11 cellular contexts compared by ENCODE assay signal in genomic region chr7:85630904-85631582, GRCh38.
A peak's percentile ranks its signal among the peaks of the same experiment; 100 is the strongest.
DNase-seq lines count a peak whose midpoint lies in the region; ATAC-seq and TF ChIP-seq lines count a peak whose summit lies in the region.
"Had no signal": no experiment of that assay in that cellular context is flagged by ENCODE, and none has a peak within 500 bp of the region (broad histone marks: within the 10 kb centered on the region; RNA-seq: fewer than 3 reads in every experiment).

No MANE protein-coding gene starts in this region.

- H3K4me1 ChIP-seq in IMR-90 (ENCODE audit: control insufficient read depth, insufficient read depth, low read length): no peaks in the 10 kb centered on the region
- H3K4me1 ChIP-seq in fibroblast of lung (ENCODE audit: control insufficient read depth, extremely low read depth, insufficient read depth, low read length): no peaks in the 10 kb centered on the region
- no peaks in the 10 kb centered on the region for H3K4me1 ChIP-seq in aorta (ENCODE audit: control insufficient read depth in 1 of 2, insufficient read depth in 2 of 2, low read length in 2 of 2)

- H2BK5ac ChIP-seq in IMR-90 (ENCODE audit: low read depth, low read length, poor library complexity, severe bottlenecking): no peak overlapping the region

- no peaks in the 10 kb centered on the region for H3K4me1 Mint-ChIP-seq in activated CD8-positive, alpha-beta T cell treated with anti-CD3 and anti-CD28 coated beads, Interleukin-2, amount 10 ng/mL, durations not matched to agents 7 days and 5 days (ENCODE audit: low read depth)

- no peak overlapping the region for H3K4me3 Mint-ChIP-seq in activated CD8-positive, alpha-beta T cell treated with anti-CD3 and anti-CD28 coated beads, Interleukin-2, amount 10 ng/mL, durations not matched to agents 7 days and 5 days

- H3K4me3 ChIP-seq in IMR-90 (ENCODE audit: insufficient read depth, low read depth, low read length) (no peak overlapping the region), fibroblast of lung (replicated peaks in 1 of 4; ENCODE audit: control extremely low read depth in 1 of 4, insufficient read depth in 1 of 4, low read depth in 3 of 4, low read length in 4 of 4) (no peak overlapping the region), aorta (ENCODE audit: low read length in 2 of 2) (no peak overlapping the region)
- H3K4me3 ChIP-seq: coronary artery, heart right ventricle had no signal

- TF ChIP-seq POLR2A in IMR-90 (IDR thresholded peaks at IDR 0.05; ENCODE audit: low read depth, low read length): no peak

- H2BK15ac ChIP-seq in IMR-90 (ENCODE audit: low read depth, low read length): no peak overlapping the region

- POLR2A ChIA-PET in IMR-90 (lab: Charles Lee; ENCODE audit: unreplicated experiment): no interaction called here
- POLR2A ChIA-PET in activated CD8-positive, alpha-beta T cell treated with anti-CD3 and anti-CD28 coated beads, Interleukin-2, amount 10 ng/mL, durations not matched to agents 7 days and 5 days (lab: Charles Lee): no interaction called here

- H4K91ac ChIP-seq in IMR-90 (ENCODE audit: insufficient read depth, low read depth, low read length): no peak overlapping the region

- H3K9me3 ChIP-seq in IMR-90 (ENCODE audit: control insufficient read depth, insufficient read depth, low read length) (no peaks in the 10 kb centered on the region), fibroblast of lung (ENCODE audit: control insufficient read depth, insufficient read depth, low read depth, low read length) (no peaks in the 10 kb centered on the region), aorta (ENCODE audit: control insufficient read depth, low read length) (no peaks in the 10 kb centered on the region)
- H3K9me3 ChIP-seq: heart right ventricle had no signal

- H3K9me1 ChIP-seq in IMR-90 (ENCODE audit: insufficient read depth, low read length): no peaks in the 10 kb centered on the region

- DNase-seq in IMR-90: peak; percentile 4
- peak; percentile 44 to 73 for DNase-seq in NOMO-1 (lab: John Stamatoyannopoulos, UW; ENCODE audit: unreplicated experiment in 2 of 2)
- peak; percentile 2 to 30 for DNase-seq in fibroblast of lung (ENCODE audit: low read depth in 2 of 2)
- DNase-seq in renal cortical epithelial cell (ENCODE audit: low read depth): peak; percentile 4
- DNase-seq in activated CD8-positive, alpha-beta T cell treated with anti-CD3 and anti-CD28 coated beads, Interleukin-2, amount 10 ng/mL, durations not matched to agents 7 days and 5 days: no peak
- DNase-seq in aorta: no peak
- DNase-seq: activated gamma-delta T cell, DMS79, heart right ventricle had no signal

- H3K9ac ChIP-seq in IMR-90 (ENCODE audit: low read depth, low read length): no peak overlapping the region
- H3K9ac ChIP-seq in fibroblast of lung (ENCODE audit: insufficient read depth, low read length): no peak overlapping the region

- no peak overlapping the region for H3K27ac Mint-ChIP-seq in activated CD8-positive, alpha-beta T cell treated with anti-CD3 and anti-CD28 coated beads, Interleukin-2, amount 10 ng/mL, durations not matched to agents 7 days and 5 days

- no peaks in the 10 kb centered on the region for H3K79me2 ChIP-seq in fibroblast of lung (ENCODE audit: control insufficient read depth, insufficient read depth, low read length)

- peak; percentile 74 for ATAC-seq in IMR-90 (ENCODE audit: low read depth)
- no peak for ATAC-seq in activated CD8-positive, alpha-beta T cell treated with anti-CD3 and anti-CD28 coated beads, Interleukin-2, amount 10 ng/mL, durations not matched to agents 7 days and 5 days
- no peak for ATAC-seq in HG03469 (IDR thresholded peaks at IDR 0.05; ENCODE audit: unreplicated experiment)
- ATAC-seq in aorta (ENCODE audit: low FRiP score): no peak

- H3K4me2 ChIP-seq in IMR-90 (ENCODE audit: low read depth, low read length): no peak overlapping the region
- no peak overlapping the region for H3K4me2 ChIP-seq in fibroblast of lung (ENCODE audit: extremely low read depth, insufficient read depth, low read length)

- no peak overlapping the region for H2BK120ac ChIP-seq in IMR-90 (ENCODE audit: low read depth, low read length)

- CTCF ChIA-PET in IMR-90 (lab: Yijun Ruan, JAX): no interaction called here
- CTCF ChIA-PET in activated CD8-positive, alpha-beta T cell treated with anti-CD3 and anti-CD28 coated beads, Interleukin-2, amount 10 ng/mL, durations not matched to agents 7 days and 5 days (lab: Charles Lee): no interaction called here

- no peak overlapping the region for H3K4ac ChIP-seq in IMR-90 (ENCODE audit: low read depth, low read length)

- H3K56ac ChIP-seq in IMR-90 (ENCODE audit: extremely low read depth, insufficient read depth, low read length): no peak overlapping the region

- H4K5ac ChIP-seq in IMR-90 (ENCODE audit: low read depth, low read length): no peak overlapping the region

- no peaks in the 10 kb centered on the region for H3K27me3 ChIP-seq in IMR-90 (ENCODE audit: control insufficient read depth, insufficient read depth, low read length)
- no peaks in the 10 kb centered on the region for H3K27me3 ChIP-seq in fibroblast of lung (ENCODE audit: control insufficient read depth, insufficient read depth, low read length)
- H3K27me3 ChIP-seq in aorta (ENCODE audit: control insufficient read depth in 1 of 2, insufficient read depth in 2 of 2, low read length in 1 of 2): no peaks in the 10 kb centered on the region
- H3K27me3 ChIP-seq: heart right ventricle had no signal

- no peak overlapping the region for H2AFZ ChIP-seq in IMR-90 (replicated peaks; ENCODE audit: low read length, poor library complexity)
- no peak overlapping the region for H2AFZ ChIP-seq in fibroblast of lung (ENCODE audit: low read length)

- H4K20me1 ChIP-seq in IMR-90 (ENCODE audit: insufficient read depth, low read length) (no peaks in the 10 kb centered on the region), fibroblast of lung (ENCODE audit: control insufficient read depth, extremely low read depth, insufficient read depth, low read length) (no peaks in the 10 kb centered on the region)

- H2BK20ac ChIP-seq in IMR-90 (ENCODE audit: low read depth, low read length): no peak overlapping the region

- no peak overlapping the region for H3K18ac ChIP-seq in IMR-90 (ENCODE audit: low read depth, low read length)

- H3K23ac ChIP-seq in IMR-90 (ENCODE audit: low read depth, low read length): no peak overlapping the region

- H2AK5ac ChIP-seq in IMR-90 (ENCODE audit: low read depth, low read length): no peak overlapping the region

- BruUV-seq in IMR-90 (replicated peaks; lab: Mats Ljungman, UMichigan): no TSS peak

- no peak overlapping the region for H4K8ac ChIP-seq in IMR-90 (ENCODE audit: low read depth in 2 of 2, low read length in 2 of 2)

- no peaks in the 10 kb centered on the region for H3K36me3 Mint-ChIP-seq in activated CD8-positive, alpha-beta T cell treated with anti-CD3 and anti-CD28 coated beads, Interleukin-2, amount 10 ng/mL, durations not matched to agents 7 days and 5 days (ENCODE audit: low read depth)

- TF ChIP-seq RAD21 in IMR-90 (IDR thresholded peaks at IDR 0.05; ENCODE audit: low read length): no peak

- in situ Hi-C loops in IMR-90 (cut with MboI; ENCODE audit: low sequenced_read_pairs): no loop called here

- no peak for TF ChIP-seq CTCF in IMR-90 (conservative IDR thresholded peaks at IDR 0.05; ENCODE audit: low read depth, low read length)
- no peak for TF ChIP-seq CTCF in fibroblast of lung (conservative IDR thresholded peaks at IDR 0.05 in 1 of 2, IDR thresholded peaks at IDR 0.05 in 1 of 2; ENCODE audit: low read depth in 1 of 2, low read length in 2 of 2)

- no peaks in the 10 kb centered on the region for H3K79me1 ChIP-seq in IMR-90 (ENCODE audit: low read depth in 1 of 2, low read length in 2 of 2)

- no peak overlapping the region for H2AK9ac ChIP-seq in IMR-90 (replicated peaks; ENCODE audit: low read depth, low read length, poor library complexity)

- intact Hi-C loops in IMR-90 (cut with micrococcal nuclease): no loop called here
- intact Hi-C loops in aorta (cut with DNase I): no loop called here

- no peaks in the 10 kb centered on the region for H3K27me3 Mint-ChIP-seq in activated CD8-positive, alpha-beta T cell treated with anti-CD3 and anti-CD28 coated beads, Interleukin-2, amount 10 ng/mL, durations not matched to agents 7 days and 5 days (ENCODE audit: low read depth)

- WGBS in IMR-90 (ENCODE audit: extremely low coverage in 2 of 2, insufficient read length in 1 of 2), 2 experiments: no CpG with 5 or more reads among the region's 1 CpG
- WGBS in aorta, 2 donors: 61 to 68% methylated on average over 1 of the region's 1 CpG

- H3K27ac ChIP-seq in IMR-90 (ENCODE audit: insufficient read depth, low read length): no peak overlapping the region
- no peak overlapping the region for H3K27ac ChIP-seq in fibroblast of lung (ENCODE audit: insufficient read depth, low read length)
- no peak overlapping the region for H3K27ac ChIP-seq in aorta (ENCODE audit: low read depth in 1 of 2, low read length in 2 of 2)

- no peaks in the 10 kb centered on the region for H3K9me3 Mint-ChIP-seq in activated CD8-positive, alpha-beta T cell treated with anti-CD3 and anti-CD28 coated beads, Interleukin-2, amount 10 ng/mL, durations not matched to agents 7 days and 5 days (ENCODE audit: insufficient read depth)

- dilution Hi-C loops in IMR-90 (cut with HindIII; ENCODE audit: low sequenced_read_pairs, unreplicated experiment): no loop called here

- H3K36me3 ChIP-seq in IMR-90 (ENCODE audit: control insufficient read depth, insufficient read depth, low read length) (no peaks in the 10 kb centered on the region), fibroblast of lung (ENCODE audit: control insufficient read depth, insufficient read depth, low read length) (no peaks in the 10 kb centered on the region), aorta (ENCODE audit: control insufficient read depth in 1 of 2, insufficient read depth in 2 of 2, low read length in 1 of 2) (no peaks in the 10 kb centered on the region)
- H3K36me3 ChIP-seq: heart right ventricle had no signal

- no peak overlapping the region for H3K14ac ChIP-seq in IMR-90 (replicated peaks; ENCODE audit: low read depth, low read length)

TF ChIP-seq in IMR-90, 13 proteins besides CTCF, POLR2A, EP300 and RAD21:
- TF ChIP-seq FOS (IDR thresholded peaks at IDR 0.05; ENCODE audit: low read depth, low read length): no peak
- no peak for TF ChIP-seq BHLHE40 (IDR thresholded peaks at IDR 0.05; ENCODE audit: low read depth, low read length)

Comparison
In these comparisons a context has a peak if more than half of its experiments do, and no peak if none do; other contexts are left out.
1. DNase-seq: peak in IMR-90 (single experiment), NOMO-1 (2 of 2), fibroblast of lung (2 of 2) and renal cortical epithelial cell (single experiment); none in activated CD8-positive, alpha-beta T cell treated with anti-CD3 and anti-CD28 coated beads, Interleukin-2, amount 10 ng/mL, durations not matched to agents 7 days and 5 days (single experiment) and aorta (0 of 2).